In genomic region chr9:106800691-106801090, GRCh38 we compare ENCODE assay signal across 19 cellular contexts.
DNase-seq lines count a peak whose midpoint lies in the region; ATAC-seq and TF ChIP-seq lines count a peak whose summit lies in the region.
"Had no signal": no experiment of that assay in that cellular context is flagged by ENCODE, and none has a peak within 500 bp of the region (broad histone marks: within the 10 kb centered on the region; RNA-seq: fewer than 3 reads in every experiment).

No MANE protein-coding gene starts in this region.

- H3K79me1 ChIP-seq in mesenchymal stem cell (replicated peaks; ENCODE audit: low read length, poor library complexity, severe bottlenecking), result no peaks in the 10 kb centered on the region

- no peak overlapping the region for H2BK5ac ChIP-seq in mesenchymal stem cell (ENCODE audit: low read depth, low read length, poor library complexity, severe bottlenecking)

- H4K20me1 ChIP-seq in PC-3 (ENCODE audit: low read length), result no peaks in the 10 kb centered on the region

- H3K4me1 ChIP-seq in PC-3 (ENCODE audit: insufficient read depth, low read length) (peaks cover 13% of the 10 kb centered on the region), mesenchymal stem cell (ENCODE audit: control insufficient read depth, insufficient read depth, low read depth, low read length) (peaks cover 7% of the 10 kb centered on the region), SJCRH30 (peaks cover 16% of the 10 kb centered on the region)
- H3K4me1 ChIP-seq: Peyer's patch had no signal

- no peaks in the 10 kb centered on the region for H3K27me3 ChIP-seq in PC-3 (ENCODE audit: low read length)
- H3K27me3 ChIP-seq in mesenchymal stem cell (ENCODE audit: control insufficient read depth in 1 of 2, insufficient read depth in 1 of 2, low read length in 2 of 2), result no peaks in the 10 kb centered on the region
- no peaks in the 10 kb centered on the region for H3K27me3 ChIP-seq in SJCRH30
- H3K27me3 ChIP-seq: Peyer's patch had no signal

- H3K27ac ChIP-seq in PC-3 (ENCODE audit: low read length) (no peak overlapping the region), mesenchymal stem cell (ENCODE audit: low read length, poor library complexity, severe bottlenecking) (peak overlapping the region; percentile 43), SJCRH30 (no peak overlapping the region)
- H3K27ac ChIP-seq: A549, KMS-11, Peyer's patch had no signal

- H3K18ac ChIP-seq in mesenchymal stem cell (ENCODE audit: low read depth in 1 of 2, low read length in 2 of 2), result no peak overlapping the region

- H3K4ac ChIP-seq in mesenchymal stem cell (ENCODE audit: low read depth in 1 of 2, low read length in 2 of 2), result no peak overlapping the region

- H2BK15ac ChIP-seq in mesenchymal stem cell (ENCODE audit: low read depth, poor library complexity, severe bottlenecking), result no peak overlapping the region

- H2AK5ac ChIP-seq in mesenchymal stem cell (ENCODE audit: low read length, severe bottlenecking), result peak overlapping the region; percentile 49

- H2AFZ ChIP-seq in PC-3 (ENCODE audit: low read length) (no peak overlapping the region), mesenchymal stem cell (ENCODE audit: low read depth, low read length) (no peak overlapping the region)

- H3K9me2 ChIP-seq in PC-3 (replicated peaks; ENCODE audit: low read length), result no peaks in the 10 kb centered on the region

- H4K8ac ChIP-seq in mesenchymal stem cell (ENCODE audit: low read length), result no peak overlapping the region

- intact Hi-C loops in PC-3 (cut with micrococcal nuclease) (no loop called here), posterior vena cava (cut with DNase I) (no loop called here)

- H2BK12ac ChIP-seq in mesenchymal stem cell (ENCODE audit: low read length in 2 of 2), result no peak overlapping the region

- H3K36me3 ChIP-seq in PC-3 (ENCODE audit: low read depth, low read length), result no peaks in the 10 kb centered on the region
- H3K36me3 ChIP-seq in mesenchymal stem cell (ENCODE audit: control insufficient read depth in 1 of 2, insufficient read depth in 2 of 2, low read depth in 1 of 2, low read length in 2 of 2), result no peaks in the 10 kb centered on the region
- no peaks in the 10 kb centered on the region for H3K36me3 ChIP-seq in SJCRH30
- H3K36me3 ChIP-seq: Peyer's patch had no signal

- H3K9me3 ChIP-seq in PC-3 (ENCODE audit: low read length) (no peaks in the 10 kb centered on the region), mesenchymal stem cell (ENCODE audit: control insufficient read depth, low read length) (no peaks in the 10 kb centered on the region), SJCRH30 (replicated peaks) (no peaks in the 10 kb centered on the region)
- H3K9me3 ChIP-seq: Peyer's patch had no signal

- CTCF ChIA-PET in PC-3 (lab: Charles Lee), result no interaction called here

- H2BK120ac ChIP-seq in mesenchymal stem cell (ENCODE audit: low read depth, low read length), result no peak overlapping the region

- H4K91ac ChIP-seq in mesenchymal stem cell (ENCODE audit: low read length), result no peak overlapping the region

- TF ChIP-seq CTCF in PC-3 (conservative IDR thresholded peaks at IDR 0.05; ENCODE audit: low read depth, low read length), result no peak
- TF ChIP-seq CTCF in choroid plexus epithelial cell (conservative IDR thresholded peaks at IDR 0.05; ENCODE audit: low read depth, low read length), result no peak

- 79% methylated on average over 5 of the region's 5 CpGs for WGBS in mesenchymal stem cell

- H3F3A ChIP-seq in PC-3 (ENCODE audit: low read length, unreplicated experiment), result no peaks in the 10 kb centered on the region

- H3K4me3 ChIP-seq in PC-3 (ENCODE audit: low read length) (no peak overlapping the region), choroid plexus epithelial cell (ENCODE audit: low read depth, low read length) (no peak overlapping the region), mesenchymal stem cell (ENCODE audit: insufficient read depth in 1 of 2, low read depth in 1 of 2, low read length in 2 of 2) (no peak overlapping the region), SJCRH30 (no peak overlapping the region)
- H3K4me3 ChIP-seq: A549, Peyer's patch had no signal

- no peak overlapping the region for H3K23ac ChIP-seq in mesenchymal stem cell (ENCODE audit: low read length in 2 of 2)

- no TSS peak for BruUV-seq in PC-3 (replicated peaks; lab: Mats Ljungman, UMichigan)

- POLR2A ChIA-PET in PC-3 (lab: Charles Lee; ENCODE audit: unreplicated experiment), result no interaction called here

- H3K14ac ChIP-seq in mesenchymal stem cell (ENCODE audit: low read length in 2 of 2), result no peak overlapping the region

- H3K79me2 ChIP-seq in PC-3 (ENCODE audit: low read length), result no peaks in the 10 kb centered on the region

- ATAC-seq in PC-3, result no peak
- ATAC-seq: A549 had no signal

- H3K9ac ChIP-seq in PC-3 (ENCODE audit: low read length) (no peak overlapping the region), mesenchymal stem cell (ENCODE audit: low read length) (no peak overlapping the region)
- H3K9ac ChIP-seq: KMS-11 had no signal

- H3K4me2 ChIP-seq in PC-3 (ENCODE audit: low read length), result no peak overlapping the region
- no peak overlapping the region for H3K4me2 ChIP-seq in mesenchymal stem cell (ENCODE audit: low read length, poor library complexity, severe bottlenecking)
- H3K4me2 ChIP-seq: A549, KMS-11 had no signal

- DNase-seq in Daoy (ENCODE audit: low read depth), result peak; percentile 27
- peak; percentile 2 for DNase-seq in PC-3
- peak; percentile 20 for DNase-seq in choroid plexus epithelial cell (ENCODE audit: low read depth)
- no peak for DNase-seq in mesenchymal stem cell
- no peak for DNase-seq in activated CD4-positive, CD25-positive, alpha-beta regulatory T cell treated with anti-CD3 and anti-CD28 coated beads, Interleukin-2, amount 50 U/mL, for 72 hours
- DNase-seq in SJCRH30, result no peak
- DNase-seq in NCI-H146 (lab: John Stamatoyannopoulos, UW), result no peak
- DNase-seq in posterior vena cava (ENCODE audit: low spot score), result no peak
- DNase-seq: AML-193, Calu3, GDM1, GOT3, NCI-H1930, NCI-H2171 treated with DMSO at 0.1 percent for 48 hours, NCI-H510A treated with DMSO at 0.1 percent for 48 hours, Peyer's patch, Right ventricle myocardium superior had no signal

Comparison
In these comparisons a context has a peak if more than half of its experiments do, and no peak if none do; other contexts are left out.
1. DNase-seq: peak in Daoy (single experiment), PC-3 (single experiment) and choroid plexus epithelial cell (single experiment); none in mesenchymal stem cell (single experiment), activated CD4-positive, CD25-positive, alpha-beta regulatory T cell treated with anti-CD3 and anti-CD28 coated beads, Interleukin-2, amount 50 U/mL, for 72 hours (single experiment), SJCRH30 (0 of 2), NCI-H146 (single experiment) and posterior vena cava (single experiment).